ENCODE assay signal across 10 cellular contexts in the genomic region with DNA sequence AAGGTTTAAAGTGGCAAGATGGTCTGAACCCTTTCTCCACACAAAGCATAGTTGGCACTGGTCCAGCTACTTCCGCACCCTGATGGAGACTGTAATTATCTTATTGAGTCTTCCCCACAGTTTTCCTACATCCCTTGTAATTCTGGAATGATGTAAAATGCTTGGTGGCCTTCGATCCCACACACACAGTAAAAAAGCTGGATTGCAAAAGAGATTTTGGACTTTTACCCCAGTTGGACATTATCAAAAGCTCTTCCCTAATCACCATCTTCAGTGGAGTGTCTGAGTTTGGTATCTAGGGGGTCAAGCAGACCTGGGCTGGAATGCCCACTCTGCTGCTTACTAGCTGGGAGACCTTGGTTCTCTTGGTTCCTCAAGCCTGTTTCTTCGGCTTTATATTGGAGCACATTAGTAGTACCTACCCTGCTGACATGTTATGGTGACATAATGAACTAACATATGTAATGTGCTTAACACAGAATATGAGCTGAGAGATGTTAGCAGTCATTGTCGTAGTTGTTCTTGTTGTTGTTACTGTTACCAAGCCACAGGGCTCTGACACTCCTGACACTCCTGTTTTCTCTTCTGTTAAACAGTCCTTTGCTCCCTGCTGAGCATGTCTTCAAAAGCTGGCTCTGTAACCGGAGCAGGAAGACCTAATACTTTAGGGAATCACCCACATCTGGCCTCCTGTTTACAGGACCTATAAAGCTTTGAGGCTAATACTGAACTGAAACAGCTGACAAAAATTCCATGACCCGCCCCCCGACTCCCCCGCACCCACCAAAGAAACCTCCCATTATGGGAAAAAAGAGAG. TPM values are rescaled to one million over a fixed set of nuclear protein-coding genes. Genes with fewer than 3 reads are reported as not detected.
DNase-seq lines count a peak whose midpoint lies in the region; ATAC-seq and TF ChIP-seq lines count a peak whose summit lies in the region.
"Had no signal": no experiment of that assay in that cellular context is flagged by ENCODE, and none has a peak within 500 bp of the region (broad histone marks: within the 10 kb centered on the region; RNA-seq: fewer than 3 reads in every experiment).

No MANE protein-coding gene starts in this region.

- H3K4me2 ChIP-seq in smooth muscle cell = peak overlapping the region; percentile 63

- H3K27me3 ChIP-seq in right atrium auricular region (no peaks in the 10 kb centered on the region), smooth muscle cell (ENCODE audit: low read depth) (no peaks in the 10 kb centered on the region)

- H3K4me1 ChIP-seq in HEK293 (ENCODE audit: control insufficient read depth, insufficient read depth, low read length) = no peaks in the 10 kb centered on the region
- peaks cover 0 to 3% of the 10 kb centered on the region in 2 donors for H3K4me1 ChIP-seq in right atrium auricular region
- peaks cover 11% of the 10 kb centered on the region for H3K4me1 ChIP-seq in smooth muscle cell (ENCODE audit: low read depth)

- H3K36me3 Mint-ChIP-seq in activated CD8-positive, alpha-beta T cell treated with anti-CD3 and anti-CD28 coated beads, Interleukin-2, amount 10 ng/mL, durations not matched to agents 7 days and 5 days (ENCODE audit: low read depth) = no peaks in the 10 kb centered on the region
- H3K36me3 Mint-ChIP-seq: activated CD4-positive, alpha-beta memory T cell treated with anti-CD3 and anti-CD28 coated beads for 36 hours had no signal

- no peaks in the 10 kb centered on the region for H4K20me1 ChIP-seq in smooth muscle cell (ENCODE audit: low read depth)

- H3K4me3 ChIP-seq in HEK293 (ENCODE audit: low read depth, low read length) (no peak overlapping the region), astrocyte of the cerebellum (ENCODE audit: low read depth, low read length) (no peak overlapping the region), right atrium auricular region (no peak overlapping the region), smooth muscle cell (no peak overlapping the region)

- no peak overlapping the region for H3K27ac Mint-ChIP-seq in activated CD8-positive, alpha-beta T cell treated with anti-CD3 and anti-CD28 coated beads, Interleukin-2, amount 10 ng/mL, durations not matched to agents 7 days and 5 days
- H3K27ac Mint-ChIP-seq: activated CD4-positive, alpha-beta memory T cell treated with anti-CD3 and anti-CD28 coated beads for 36 hours had no signal

- POLR2A ChIA-PET in HEK293 (lab: Yijun Ruan, JAX) = no interaction called here
- POLR2A ChIA-PET in activated CD8-positive, alpha-beta T cell treated with anti-CD3 and anti-CD28 coated beads, Interleukin-2, amount 10 ng/mL, durations not matched to agents 7 days and 5 days (lab: Charles Lee) = no interaction called here

- CTCF ChIA-PET in HEK293 (lab: Yijun Ruan, JAX) = interaction anchor here (0.6 to 1.7 kb wide), 4 partner anchors 22 to 577 kb away, joined by 3 to 11 read pairs (median 6); no protein-coding TSS in a partner anchor
- CTCF ChIA-PET in activated CD8-positive, alpha-beta T cell treated with anti-CD3 and anti-CD28 coated beads, Interleukin-2, amount 10 ng/mL, durations not matched to agents 7 days and 5 days (lab: Charles Lee) = interaction anchor here (1.1 kb wide), 1 partner anchor 12 kb away, joined by 3 read pairs; a partner anchor contains a TSS

- peaks cover 3% of the 10 kb centered on the region for H3F3A ChIP-seq in smooth muscle cell (ENCODE audit: low read depth)

- no peak for ATAC-seq in activated CD8-positive, alpha-beta T cell treated with anti-CD3 and anti-CD28 coated beads, Interleukin-2, amount 10 ng/mL, durations not matched to agents 7 days and 5 days
- no peak for ATAC-seq in HG03196 (IDR thresholded peaks at IDR 0.05; ENCODE audit: unreplicated experiment)

- H3K36me3 ChIP-seq in HEK293 (ENCODE audit: control insufficient read depth in 2 of 2, insufficient read depth in 1 of 2, low read length in 2 of 2) (peaks cover 0 to 3% of the 10 kb centered on the region in 2 experiments; a peak in 1 of 3 replicates), right atrium auricular region (no peaks in the 10 kb centered on the region), smooth muscle cell (ENCODE audit: low read depth) (no peaks in the 10 kb centered on the region)

- no peak for TF ChIP-seq CTCF in HEK293 (tag by site-specific recombination; IDR thresholded peaks at IDR 0.05)
- no peak for TF ChIP-seq CTCF in astrocyte of the cerebellum (IDR thresholded peaks at IDR 0.05; ENCODE audit: low read depth, low read length, missing control alignments)
- TF ChIP-seq CTCF in right atrium auricular region (IDR thresholded peaks at IDR 0.05) = no peak
- TF ChIP-seq CTCF in smooth muscle cell (IDR thresholded peaks at IDR 0.05; ENCODE audit: borderline replicate concordance, insufficient read depth, poor library complexity, severe bottlenecking) = no peak
- no peak for TF ChIP-seq CTCF in GM13976 (IDR thresholded peaks at IDR 0.05; ENCODE audit: borderline replicate concordance, control extremely low read depth, extremely low read depth, insufficient read depth, missing control alignments)

- WGBS in smooth muscle cell (ENCODE audit: low lambda C conversion rate) = 47% methylated on average over 8 of the region's 8 CpGs

- H2AFZ ChIP-seq in smooth muscle cell (ENCODE audit: low read depth) = no peak overlapping the region

- H3K9me3 ChIP-seq in HEK293 (ENCODE audit: control insufficient read depth, insufficient read depth, low read depth, low read length) (no peaks in the 10 kb centered on the region), right atrium auricular region (no peaks in the 10 kb centered on the region), smooth muscle cell (replicated peaks; ENCODE audit: low read depth) (no peaks in the 10 kb centered on the region)

- no peaks in the 10 kb centered on the region for H3K4me1 Mint-ChIP-seq in activated CD8-positive, alpha-beta T cell treated with anti-CD3 and anti-CD28 coated beads, Interleukin-2, amount 10 ng/mL, durations not matched to agents 7 days and 5 days (ENCODE audit: low read depth)

- peaks cover 2% of the 10 kb centered on the region for H3K27me3 Mint-ChIP-seq in activated CD8-positive, alpha-beta T cell treated with anti-CD3 and anti-CD28 coated beads, Interleukin-2, amount 10 ng/mL, durations not matched to agents 7 days and 5 days (ENCODE audit: low read depth)

- peaks cover 16% of the 10 kb centered on the region for H3K79me2 ChIP-seq in smooth muscle cell (ENCODE audit: low read depth)

- H3K9ac ChIP-seq in smooth muscle cell (ENCODE audit: low read depth) = peak overlapping the region; percentile 82

- no peaks in the 10 kb centered on the region for H3K9me3 Mint-ChIP-seq in activated CD8-positive, alpha-beta T cell treated with anti-CD3 and anti-CD28 coated beads, Interleukin-2, amount 10 ng/mL, durations not matched to agents 7 days and 5 days (ENCODE audit: insufficient read depth)
- H3K9me3 Mint-ChIP-seq: activated CD4-positive, alpha-beta memory T cell treated with anti-CD3 and anti-CD28 coated beads for 36 hours had no signal

- DNase-seq in astrocyte of the cerebellum (ENCODE audit: low read depth) = peak; percentile 43
- DNase-seq in right atrium auricular region (ENCODE audit: low spot score) = no peak
- DNase-seq in smooth muscle cell (lab: John Stamatoyannopoulos, UW; ENCODE audit: unreplicated experiment) = peak; percentile 8
- no peak for DNase-seq in GM13976 (ENCODE audit: low spot score)
- DNase-seq in activated CD8-positive, alpha-beta T cell treated with anti-CD3 and anti-CD28 coated beads, Interleukin-2, amount 10 ng/mL, durations not matched to agents 7 days and 5 days = no peak
- DNase-seq in activated CD4-positive, alpha-beta T cell treated with anti-CD3 and anti-CD28 coated beads, Interleukin-2, amount 50 U/mL, for 4 hours = no peak
- DNase-seq: activated CD4-positive, alpha-beta memory T cell treated with anti-CD3 and anti-CD28 coated beads for 36 hours; NCI-H774 had no signal

- in situ Hi-C loops in astrocyte of the cerebellum (cut with HindIII; ENCODE audit: low sequenced_read_pairs) (no loop called here), GM13976 (cut with MboI; ENCODE audit: low sequenced_read_pairs, unreplicated experiment) (no loop called here)

- no peak overlapping the region for H3K27ac ChIP-seq in HEK293 (ENCODE audit: extremely low read depth, low read depth, low read length)
- peak overlapping the region; percentile 63 to 77 for H3K27ac ChIP-seq in right atrium auricular region
- H3K27ac ChIP-seq in smooth muscle cell (ENCODE audit: low read depth) = peak overlapping the region; percentile 94

- H3K4me3 Mint-ChIP-seq in activated CD8-positive, alpha-beta T cell treated with anti-CD3 and anti-CD28 coated beads, Interleukin-2, amount 10 ng/mL, durations not matched to agents 7 days and 5 days = no peak overlapping the region
- H3K4me3 Mint-ChIP-seq: activated CD4-positive, alpha-beta memory T cell treated with anti-CD3 and anti-CD28 coated beads for 36 hours had no signal

TF ChIP-seq in HEK293, 187 proteins besides CTCF, POLR2A, EP300 and RAD21:
- TF ChIP-seq, protein P1, sequence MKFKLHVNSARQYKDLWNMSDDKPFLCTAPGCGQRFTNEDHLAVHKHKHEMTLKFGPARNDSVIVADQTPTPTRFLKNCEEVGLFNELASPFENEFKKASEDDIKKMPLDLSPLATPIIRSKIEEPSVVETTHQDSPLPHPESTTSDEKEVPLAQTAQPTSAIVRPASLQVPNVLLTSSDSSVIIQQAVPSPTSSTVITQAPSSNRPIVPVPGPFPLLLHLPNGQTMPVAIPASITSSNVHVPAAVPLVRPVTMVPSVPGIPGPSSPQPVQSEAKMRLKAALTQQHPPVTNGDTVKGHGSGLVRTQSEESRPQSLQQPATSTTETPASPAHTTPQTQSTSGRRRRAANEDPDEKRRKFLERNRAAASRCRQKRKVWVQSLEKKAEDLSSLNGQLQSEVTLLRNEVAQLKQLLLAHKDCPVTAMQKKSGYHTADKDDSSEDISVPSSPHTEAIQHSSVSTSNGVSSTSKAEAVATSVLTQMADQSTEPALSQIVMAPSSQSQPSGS (tag by site-specific recombination; IDR thresholded peaks at IDR 0.05; ENCODE audit: low read depth) = peak; percentile 44; the same call in 1 of the 2 replicates
- no peak for TF ChIP-seq ZNF23 (tag by site-specific recombination; IDR thresholded peaks at IDR 0.05; ENCODE audit: borderline replicate concordance)
TF ChIP-seq in HEK293: peak in this region for 1.

RNA-seq across cellular contexts. Expression of a gene that starts 4.8 kb away (rescaled TPM):
- total RNA-seq in right atrium auricular region = 10 to 100 TPM; 14.9 to 15.3 TPM
- total RNA-seq in smooth muscle cell = 118 and 151 TPM in 2 replicates
- polyA plus RNA-seq in smooth muscle cell = 151 and 215 TPM in 2 replicates
- total RNA-seq in activated CD8-positive, alpha-beta T cell treated with anti-CD3 and anti-CD28 coated beads, Interleukin-2, amount 10 ng/mL, durations not matched to agents 7 days and 5 days = not detected
- total RNA-seq: activated CD4-positive, alpha-beta memory T cell treated with anti-CD3 and anti-CD28 coated beads for 36 hours had no signal

RNA-seq across cellular contexts. Expression of a gene that starts 12.2 kb away (rescaled TPM):
- total RNA-seq in right atrium auricular region = 10 to 100 TPM in 1 of 2 donors, 1 to 10 TPM in 1; 7.5 to 12.0 TPM
- total RNA-seq in smooth muscle cell = 86.4 and 104 TPM in 2 replicates
- polyA plus RNA-seq in smooth muscle cell = 78.6 and 80.5 TPM in 2 replicates
- not detected for total RNA-seq in activated CD8-positive, alpha-beta T cell treated with anti-CD3 and anti-CD28 coated beads, Interleukin-2, amount 10 ng/mL, durations not matched to agents 7 days and 5 days

Comparison
In these comparisons a context has a peak if more than half of its experiments do, and no peak if none do; other contexts are left out.
1. DNase-seq: peak in astrocyte of the cerebellum (single experiment) and smooth muscle cell (single experiment); none in right atrium auricular region (single experiment), GM13976 (single experiment), activated CD8-positive, alpha-beta T cell treated with anti-CD3 and anti-CD28 coated beads, Interleukin-2, amount 10 ng/mL, durations not matched to agents 7 days and 5 days (single experiment) and activated CD4-positive, alpha-beta T cell treated with anti-CD3 and anti-CD28 coated beads, Interleukin-2, amount 50 U/mL, for 4 hours (0 of 2).
2. RNA of a gene that starts 4.8 kb away (total RNA-seq): 118 to 151 TPM in smooth muscle cell and 14.9 to 15.3 TPM in right atrium auricular region; not detected in activated CD8-positive, alpha-beta T cell treated with anti-CD3 and anti-CD28 coated beads, Interleukin-2, amount 10 ng/mL, durations not matched to agents 7 days and 5 days; every median in the first group is over 10 times any median in the second.
3. RNA of a gene that starts 12.2 kb away (total RNA-seq): 86.4 to 104 TPM in smooth muscle cell and 7.5 to 12.0 TPM in right atrium auricular region; not detected in activated CD8-positive, alpha-beta T cell treated with anti-CD3 and anti-CD28 coated beads, Interleukin-2, amount 10 ng/mL, durations not matched to agents 7 days and 5 days; every median in the first group is over 4 times any median in the second.